In genomic region chr7:17951745-17952254, GRCh38 we compare ENCODE assay signal across 17 cellular contexts. TPM values are rescaled to one million over a fixed set of nuclear protein-coding genes. Genes with fewer than 3 reads are reported as not detected.
DNase-seq lines count a peak whose midpoint lies in the region; ATAC-seq and TF ChIP-seq lines count a peak whose summit lies in the region.
"Had no signal": no experiment of that assay in that cellular context is flagged by ENCODE, and none has a peak within 500 bp of the region (broad histone marks: within the 10 kb centered on the region; RNA-seq: fewer than 3 reads in every experiment).

No MANE protein-coding gene starts in this region.

- POLR2A ChIA-PET in activated naive CD8-positive, alpha-beta T cell treated with anti-CD3 and anti-CD28 coated beads, Interleukin-2, amount 10 ng/mL, durations not matched to agents 7 days and 5 days (lab: Charles Lee) = interaction anchor here (0.9 kb wide), 1 partner anchor 12 kb away, joined by 3 read pairs; no protein-coding TSS in a partner anchor
- POLR2A ChIA-PET in GM10248 (lab: Yijun Ruan, JAX) = no interaction called here

- H3K9me3 Mint-ChIP-seq in activated naive CD8-positive, alpha-beta T cell treated with anti-CD3 and anti-CD28 coated beads for 36 hours = peaks cover 2% of the 10 kb centered on the region
- no peaks in the 10 kb centered on the region for H3K9me3 Mint-ChIP-seq in activated naive CD8-positive, alpha-beta T cell treated with anti-CD3 and anti-CD28 coated beads, Interleukin-2, amount 50 U/mL, for 24 hours
- H3K9me3 Mint-ChIP-seq in activated naive CD8-positive, alpha-beta T cell treated with anti-CD3 and anti-CD28 coated beads, Interleukin-2, amount 10 ng/mL, durations not matched to agents 7 days and 5 days = no peaks in the 10 kb centered on the region
- H3K9me3 Mint-ChIP-seq: CD4-positive, alpha-beta T cell; HFFc6 had no signal

- peaks cover 27% of the 10 kb centered on the region for H3K4me1 Mint-ChIP-seq in activated naive CD8-positive, alpha-beta T cell treated with anti-CD3 and anti-CD28 coated beads for 36 hours
- H3K4me1 Mint-ChIP-seq in activated naive CD8-positive, alpha-beta T cell treated with anti-CD3 and anti-CD28 coated beads, Interleukin-2, amount 50 U/mL, for 24 hours = peaks cover 25% of the 10 kb centered on the region
- peaks cover 18% of the 10 kb centered on the region for H3K4me1 Mint-ChIP-seq in activated naive CD8-positive, alpha-beta T cell treated with anti-CD3 and anti-CD28 coated beads, Interleukin-2, amount 10 ng/mL, durations not matched to agents 7 days and 5 days

- ATAC-seq in activated naive CD8-positive, alpha-beta T cell treated with anti-CD3 and anti-CD28 coated beads, Interleukin-2, amount 50 U/mL, for 24 hours = no peak
- ATAC-seq in GM21360 (IDR thresholded peaks at IDR 0.05; ENCODE audit: unreplicated experiment) = peak; percentile 25
- ATAC-seq in activated naive CD8-positive, alpha-beta T cell treated with anti-CD3 and anti-CD28 coated beads, Interleukin-2, amount 10 ng/mL, durations not matched to agents 7 days and 5 days (ENCODE audit: low read depth) = no peak
- no peak for ATAC-seq in HG03457 (IDR thresholded peaks at IDR 0.05; ENCODE audit: unreplicated experiment)

- CTCF ChIA-PET in GM10248 (lab: Yijun Ruan, JAX) = interaction anchor here (1.3 to 1.5 kb wide), 2 partner anchors 10 to 182 kb away, joined by 4 to 5 read pairs; no protein-coding TSS in a partner anchor

- DNase-seq in activated naive CD8-positive, alpha-beta T cell treated with anti-CD3 and anti-CD28 coated beads for 36 hours = peak; percentile 6
- no peak for DNase-seq in activated naive CD8-positive, alpha-beta T cell treated with anti-CD3 and anti-CD28 coated beads, Interleukin-2, amount 50 U/mL, for 24 hours
- no peak for DNase-seq in activated naive CD8-positive, alpha-beta T cell treated with anti-CD3 and anti-CD28 coated beads, Interleukin-2, amount 10 ng/mL, durations not matched to agents 7 days and 5 days
- DNase-seq in NCI-H1694 (lab: John Stamatoyannopoulos, UW) (no peak), GM10248 (ENCODE audit: extremely low spot score) (no peak)
- DNase-seq: Calu3; CD4-positive, alpha-beta T cell; DMS53; HFFc6; Kasumi-1; NCI-H1105 treated with DMSO at 0.1 percent for 48 hours; NCI-H187; NCI-H526 treated with DMSO at 0.1 percent for 48 hours; NK-92 treated with Interleukin-12 subunit alpha and Interleukin-12 subunit beta, amount 100 ng/mL, for 24 hours; SIG-M5 had no signal

- no peak overlapping the region for H3K27ac Mint-ChIP-seq in activated naive CD8-positive, alpha-beta T cell treated with anti-CD3 and anti-CD28 coated beads for 36 hours
- no peak overlapping the region for H3K27ac Mint-ChIP-seq in activated naive CD8-positive, alpha-beta T cell treated with anti-CD3 and anti-CD28 coated beads, Interleukin-2, amount 50 U/mL, for 24 hours
- H3K27ac Mint-ChIP-seq in activated naive CD8-positive, alpha-beta T cell treated with anti-CD3 and anti-CD28 coated beads, Interleukin-2, amount 10 ng/mL, durations not matched to agents 7 days and 5 days = peak overlapping the region; percentile 87
- H3K27ac Mint-ChIP-seq: CD4-positive, alpha-beta T cell; HFFc6 had no signal

- no peaks in the 10 kb centered on the region for H3K36me3 Mint-ChIP-seq in activated naive CD8-positive, alpha-beta T cell treated with anti-CD3 and anti-CD28 coated beads for 36 hours
- no peaks in the 10 kb centered on the region for H3K36me3 Mint-ChIP-seq in activated naive CD8-positive, alpha-beta T cell treated with anti-CD3 and anti-CD28 coated beads, Interleukin-2, amount 50 U/mL, for 24 hours (ENCODE audit: low read depth)
- H3K36me3 Mint-ChIP-seq in activated naive CD8-positive, alpha-beta T cell treated with anti-CD3 and anti-CD28 coated beads, Interleukin-2, amount 10 ng/mL, durations not matched to agents 7 days and 5 days = peaks cover 6% of the 10 kb centered on the region

- TF ChIP-seq CTCF in GM10248 (IDR thresholded peaks at IDR 0.05; ENCODE audit: control extremely low read depth, extremely low read depth, low read depth, missing control alignments) = no peak

- H3K4me3 Mint-ChIP-seq in activated naive CD8-positive, alpha-beta T cell treated with anti-CD3 and anti-CD28 coated beads for 36 hours = no peak overlapping the region
- no peak overlapping the region for H3K4me3 Mint-ChIP-seq in activated naive CD8-positive, alpha-beta T cell treated with anti-CD3 and anti-CD28 coated beads, Interleukin-2, amount 50 U/mL, for 24 hours
- no peak overlapping the region for H3K4me3 Mint-ChIP-seq in activated naive CD8-positive, alpha-beta T cell treated with anti-CD3 and anti-CD28 coated beads, Interleukin-2, amount 10 ng/mL, durations not matched to agents 7 days and 5 days
- H3K4me3 Mint-ChIP-seq: HFFc6 had no signal

- peaks cover 4% of the 10 kb centered on the region for H3K27me3 Mint-ChIP-seq in activated naive CD8-positive, alpha-beta T cell treated with anti-CD3 and anti-CD28 coated beads for 36 hours
- peaks cover 4% of the 10 kb centered on the region for H3K27me3 Mint-ChIP-seq in activated naive CD8-positive, alpha-beta T cell treated with anti-CD3 and anti-CD28 coated beads, Interleukin-2, amount 50 U/mL, for 24 hours
- peaks cover 3% of the 10 kb centered on the region for H3K27me3 Mint-ChIP-seq in activated naive CD8-positive, alpha-beta T cell treated with anti-CD3 and anti-CD28 coated beads, Interleukin-2, amount 10 ng/mL, durations not matched to agents 7 days and 5 days

RNA-seq across cellular contexts. Expression of gene SNX13, which starts 11.5 kb away (rescaled TPM):
- 10 to 100 TPM; 24.7 to 26.3 TPM for total RNA-seq in activated naive CD8-positive, alpha-beta T cell treated with anti-CD3 and anti-CD28 coated beads for 36 hours
- 10 to 100 TPM; 29.3 to 35.1 TPM for total RNA-seq in activated naive CD8-positive, alpha-beta T cell treated with anti-CD3 and anti-CD28 coated beads, Interleukin-2, amount 10 ng/mL, durations not matched to agents 7 days and 5 days
